7 cellular contexts compared by ENCODE assay signal in genomic region chr1:37975083-37975482, GRCh38. TPM values are rescaled to one million over a fixed set of nuclear protein-coding genes. Genes with fewer than 3 reads are reported as not detected.
DNase-seq lines count a peak whose midpoint lies in the region; ATAC-seq and TF ChIP-seq lines count a peak whose summit lies in the region.
"Not testable (repeated sequence)": the region's sequence is repeated elsewhere in the genome, so short reads cannot be mapped to it uniquely, and the experiment has no call there.

No MANE protein-coding gene starts in this region.

- ATAC-seq in DND-41 (ENCODE audit: insufficient read depth, low read depth); T-helper 17 cell: not testable (repeated sequence)

- H3K36me3 Mint-ChIP-seq in T-helper 17 cell (ENCODE audit: low read depth) (peaks cover 19% of the 10 kb centered on the region), neural crest cell (ENCODE audit: low read depth) (peaks cover 44% of the 10 kb centered on the region)

- H3K4me3 ChIP-seq in DND-41 (ENCODE audit: low read depth in 1 of 2, low read length in 2 of 2); choroid plexus epithelial cell (ENCODE audit: low read depth, low read length); right atrium auricular region: not testable (repeated sequence)

- not testable (repeated sequence) for H3K9me3 ChIP-seq in DND-41 (ENCODE audit: insufficient read depth, low read length, severe bottlenecking); T-helper 17 cell (ENCODE audit: control insufficient read depth, low read length, poor library complexity, severe bottlenecking); right atrium auricular region

- peaks cover 22% of the 10 kb centered on the region for H3K4me1 Mint-ChIP-seq in T-helper 17 cell
- not testable (repeated sequence) for H3K4me1 Mint-ChIP-seq in neural crest cell

- not testable (repeated sequence) for TF ChIP-seq EP300 in Ishikawa (IDR thresholded peaks at IDR 0.05; ENCODE audit: borderline replicate concordance)

- not testable (repeated sequence) for H3K27ac ChIP-seq in DND-41 (ENCODE audit: low read length); right atrium auricular region

- H3K4me1 ChIP-seq in DND-41 (ENCODE audit: insufficient read depth, low read length); right atrium auricular region: not testable (repeated sequence)

- H3K9me3 Mint-ChIP-seq in neural crest cell: not testable (repeated sequence)

- TF ChIP-seq RAD21 in Ishikawa (IDR thresholded peaks at IDR 0.05; ENCODE audit: low read depth): peak; percentile 40

- not testable (repeated sequence) for H3K4me2 ChIP-seq in DND-41 (ENCODE audit: insufficient read depth, low read length)

- H3K27ac Mint-ChIP-seq in T-helper 17 cell: peak overlapping the region; percentile 64
- not testable (repeated sequence) for H3K27ac Mint-ChIP-seq in neural crest cell (ENCODE audit: unreplicated experiment)

- H3K9ac ChIP-seq in DND-41 (ENCODE audit: low read depth, low read length): not testable (repeated sequence)

- H3K36me3 ChIP-seq in DND-41 (ENCODE audit: insufficient read depth, low read length): peaks cover 69% of the 10 kb centered on the region
- peaks cover 70% of the 10 kb centered on the region for H3K36me3 ChIP-seq in right atrium auricular region

- not testable (repeated sequence) for DNase-seq in DND-41; T-helper 17 cell; right atrium auricular region (ENCODE audit: low spot score); neural crest cell (ENCODE audit: low read depth, low spot score)
- DNase-seq in NCI-H460 (ENCODE audit: extremely low read depth, low read depth) (peak; percentile 52), choroid plexus epithelial cell (ENCODE audit: low read depth) (peak; percentile 82)

- not testable (repeated sequence) for H3K4me3 Mint-ChIP-seq in T-helper 17 cell, neural crest cell

- not testable (repeated sequence) for H3K27me3 Mint-ChIP-seq in T-helper 17 cell; neural crest cell (ENCODE audit: low read depth)

- H3K79me2 ChIP-seq in DND-41 (ENCODE audit: insufficient read depth, low read length): not testable (repeated sequence)

- not testable (repeated sequence) for H3K27me3 ChIP-seq in DND-41 (ENCODE audit: insufficient read depth, low read length, poor library complexity); right atrium auricular region

- not testable (repeated sequence) for H2AFZ ChIP-seq in DND-41 (ENCODE audit: low read depth, low read length)

- not testable (repeated sequence) for H4K20me1 ChIP-seq in DND-41 (ENCODE audit: insufficient read depth, low read length)

- peak; percentile 53 for TF ChIP-seq CTCF in DND-41 (IDR thresholded peaks at IDR 0.05; ENCODE audit: borderline replicate concordance, extremely low read depth, low read length, poor library complexity, severe bottlenecking)
- TF ChIP-seq CTCF in choroid plexus epithelial cell (conservative IDR thresholded peaks at IDR 0.05; ENCODE audit: low read depth, low read length): peak; percentile 75
- TF ChIP-seq CTCF in right atrium auricular region (IDR thresholded peaks at IDR 0.05): peak; percentile 18 to 71
- peak; percentile 77 for TF ChIP-seq CTCF in neural crest cell (conservative IDR thresholded peaks at IDR 0.05)

RNA-seq across cellular contexts. Expression of gene SF3A3, which starts 14.7 kb away (rescaled TPM):
- total RNA-seq in NCI-H460 (2014; rRNA removed; shearing (Covaris generic)): 54.8 and 56.1 TPM in 2 replicates
- polyA plus RNA-seq in NCI-H460 (2014; cell fraction: nucleus; rRNA removed): 38.7 and 78.4 TPM in 2 replicates
- total RNA-seq in T-helper 17 cell (10 to 100 TPM; 43.9 to 48.8 TPM), right atrium auricular region (10 to 100 TPM; 20.4 to 22.1 TPM), neural crest cell (113 and 119 TPM in 2 replicates)

RNA-seq across cellular contexts. Expression of gene INPP5B, which starts 28.2 kb away (rescaled TPM):
- total RNA-seq in NCI-H460 (2014; rRNA removed; shearing (Covaris generic)): 5.0 and 5.6 TPM in 2 replicates
- 4.2 and 6.6 TPM in 2 replicates for polyA plus RNA-seq in NCI-H460 (2014; cell fraction: nucleus; rRNA removed)
- total RNA-seq in T-helper 17 cell: 10 to 100 TPM; 16.7 to 24.5 TPM
- 10 to 100 TPM; 13.2 to 16.7 TPM for total RNA-seq in right atrium auricular region
- total RNA-seq in neural crest cell: 18.8 and 19.1 TPM in 2 replicates

RNA-seq across cellular contexts. Expression of gene FHL3, which starts 30.2 kb away (rescaled TPM):
- total RNA-seq in NCI-H460 (2014; rRNA removed; shearing (Covaris generic)): 0.92 and 1.2 TPM in 2 replicates
- 1.6 TPM in 1 of 2 replicates, not detected in the other for polyA plus RNA-seq in NCI-H460 (2014; cell fraction: nucleus; rRNA removed)
- total RNA-seq in T-helper 17 cell (1 to 10 TPM; 3.6 to 4.9 TPM), right atrium auricular region (10 to 100 TPM in 1 of 2 donors, 1 to 10 TPM in 1; 8.0 to 16.0 TPM), neural crest cell (21.2 and 22.4 TPM in 2 replicates)

RNA-seq across cellular contexts. Expression of gene UTP11, which starts 37.5 kb away (rescaled TPM):
- total RNA-seq in NCI-H460 (2014; rRNA removed; shearing (Covaris generic)): 43.4 and 47.5 TPM in 2 replicates
- polyA plus RNA-seq in NCI-H460 (2014; cell fraction: nucleus; rRNA removed): 29.7 and 62.0 TPM in 2 replicates
- total RNA-seq in T-helper 17 cell: 10 to 100 TPM in 1 of 2 donors, 1 to 10 TPM in 1; 8.7 to 12.3 TPM
- 10 to 100 TPM; 29.2 to 53.7 TPM for total RNA-seq in right atrium auricular region
- total RNA-seq in neural crest cell: 41.2 and 44.5 TPM in 2 replicates
